1 cellular context compared by ENCODE assay signal in genomic region chr11:2347449-2347848, GRCh38.
TF ChIP-seq lines count a peak whose summit lies in the region.

No MANE protein-coding gene starts in this region.

TF ChIP-seq in liver, 16 proteins besides CTCF, POLR2A, EP300 and RAD21:
- TF ChIP-seq TAF1 (conservative IDR thresholded peaks at IDR 0.05) (no peak), NR2F2 (IDR thresholded peaks at IDR 0.05) (no peak), SP1 (IDR thresholded peaks at IDR 0.05) (peak; percentile 71), FOXA2 (IDR thresholded peaks at IDR 0.05) (peak; percentile 16), ZBTB33 (IDR thresholded peaks at IDR 0.05) (peak; percentile 72), RXRA (IDR thresholded peaks at IDR 0.05) (peak; percentile 25 to 88), EGR1 (IDR thresholded peaks at IDR 0.05; ENCODE audit: low read depth in 2 of 2) (no peak), ATF3 (IDR thresholded peaks at IDR 0.05) (no peak), MAX (IDR thresholded peaks at IDR 0.05) (peak; percentile 64), REST (IDR thresholded peaks at IDR 0.05) (peak; percentile 56), HNF4A (conservative IDR thresholded peaks at IDR 0.05) (peak; percentile 91 to 98), YY1 (IDR thresholded peaks at IDR 0.05) (peak; percentile 79), FOXA1 (IDR thresholded peaks at IDR 0.05) (peak; percentile 24), GABPA (IDR thresholded peaks at IDR 0.05 in 1 of 2, conservative IDR thresholded peaks at IDR 0.05 in 1 of 2) (peak in 1 of 2 donors; percentile 50), HNF4G (IDR thresholded peaks at IDR 0.05) (no peak), JUND (IDR thresholded peaks at IDR 0.05) (peak in 1 of 2 donors; percentile 83)
TF ChIP-seq in liver: peak in this region for 11.
